ENCODE assay signal across 9 cellular contexts in genomic region chr17:35242158-35242804, GRCh38. TPM values are rescaled to one million over a fixed set of nuclear protein-coding genes. Genes with fewer than 3 reads are reported as not detected.
DNase-seq lines count a peak whose midpoint lies in the region; ATAC-seq and TF ChIP-seq lines count a peak whose summit lies in the region.
"Had no signal": no experiment of that assay in that cellular context is flagged by ENCODE, and none has a peak within 500 bp of the region (broad histone marks: within the 10 kb centered on the region; RNA-seq: fewer than 3 reads in every experiment).

No MANE protein-coding gene starts in this region.

- peak; percentile 82 for DNase-seq in ELR (ENCODE audit: low read depth)
- DNase-seq in H9, result peak; percentile 95
- peak; percentile 96 for DNase-seq in MM.1S
- peak; percentile 68 to 90 (median 83) for DNase-seq in T-cell
- DNase-seq in amniotic epithelial cell (ENCODE audit: low read depth), result peak; percentile 28
- DNase-seq in iPS DF 6.9 (ENCODE audit: low read depth, low spot score), result peak; percentile 60
- no peak for DNase-seq in GDM1 (lab: John Stamatoyannopoulos, UW)

- peak overlapping the region; percentile 5 for H3K9ac ChIP-seq in H9 (ENCODE audit: extremely low read depth, insufficient read length, low read length)
- peak overlapping the region; percentile 66; the same call in 1 of the 2 replicates for H3K9ac ChIP-seq in MM.1S (ENCODE audit: low read length)

- peak; percentile 65 to 75 (median 72) for ATAC-seq in T-cell (replicated peaks in 1 of 4)

- H3K56ac ChIP-seq in H9 (ENCODE audit: insufficient read length, low read depth, low read length), result no peak overlapping the region

- H3K27ac ChIP-seq in H9 (ENCODE audit: insufficient read length, low read depth, low read length), result no peak overlapping the region
- peak overlapping the region; percentile 75; the same call in 1 of the 2 replicates for H3K27ac ChIP-seq in MM.1S (ENCODE audit: low read length)
- H3K27ac ChIP-seq in iPS DF 6.9 (ENCODE audit: low read length), result no peak overlapping the region
- H3K27ac ChIP-seq in skin epidermis, result peak overlapping the region; percentile 57 to 99 (median 94)

- peak overlapping the region; percentile 91 to 93 for H3K4me3 Mint-ChIP-seq in H9
- H3K4me3 Mint-ChIP-seq in T-cell, result peak overlapping the region; percentile 97 to 100 (median 99)

- H3K9me3 Mint-ChIP-seq in H9 (no peaks in the 10 kb centered on the region), T-cell (no peaks in the 10 kb centered on the region)

- H3K23me2 ChIP-seq in H9 (ENCODE audit: insufficient read length, low read depth, low read length, poor library complexity, severe bottlenecking), result peaks cover 10% of the 10 kb centered on the region

- TF ChIP-seq CTCF in H9 (conservative IDR thresholded peaks at IDR 0.05) (peak; percentile 67), MM.1S (IDR thresholded peaks at IDR 0.05; ENCODE audit: low read length) (peak; percentile 66)

- H3K4me1 Mint-ChIP-seq in H9, result peaks cover 17 to 21% of the 10 kb centered on the region in 2 experiments
- H3K4me1 Mint-ChIP-seq in T-cell, result peaks cover 55 to 66% (median 58%) of the 10 kb centered on the region in 3 donors

- H3K79me2 ChIP-seq in H9 (ENCODE audit: insufficient read depth, low read length) (no peaks in the 10 kb centered on the region), MM.1S (ENCODE audit: low read length) (no peaks in the 10 kb centered on the region)

- no peak overlapping the region for H3K18ac ChIP-seq in H9 (ENCODE audit: insufficient read length, low read depth, low read length)

- H4K20me1 ChIP-seq in H9 (ENCODE audit: control insufficient read depth, insufficient read depth, insufficient read length) (no peaks in the 10 kb centered on the region), MM.1S (ENCODE audit: insufficient read depth, low read length) (no peaks in the 10 kb centered on the region)

- H2BK12ac ChIP-seq in H9 (ENCODE audit: insufficient read length, low read depth, low read length), result no peak overlapping the region

- H3K4me3 ChIP-seq in MM.1S (ENCODE audit: low read length) (peak overlapping the region; percentile 76), iPS DF 6.9 (ENCODE audit: low read length) (peak overlapping the region; percentile 80; the same call in 1 of the 2 replicates), skin epidermis (peak overlapping the region; percentile 56 to 70 (median 64))

- H3K9me3 ChIP-seq in H9 (ENCODE audit: control insufficient read depth, low read depth, low read length), result no peaks in the 10 kb centered on the region
- H3K9me3 ChIP-seq in MM.1S (replicated peaks; ENCODE audit: insufficient read depth, low read length), result no peaks in the 10 kb centered on the region
- H3K9me3 ChIP-seq in iPS DF 6.9 (ENCODE audit: control insufficient read depth, insufficient read depth, low read length), result no peaks in the 10 kb centered on the region

- peaks cover 12% of the 10 kb centered on the region for H3K27me3 Mint-ChIP-seq in H9 (ENCODE audit: low read depth)
- no peaks in the 10 kb centered on the region for H3K27me3 Mint-ChIP-seq in T-cell

- H3K27ac Mint-ChIP-seq in H9 (peak overlapping the region in 1 of 3 experiments; percentile 60; a peak in 2 of 7 replicates), T-cell (peak overlapping the region; percentile 99)

- no peak overlapping the region for H3T11ph ChIP-seq in H9 (ENCODE audit: low read length)

- H3K4ac ChIP-seq in H9 (ENCODE audit: low read depth, low read length), result no peak overlapping the region

- H3K27me3 ChIP-seq in H9 (ENCODE audit: insufficient read depth, low read length) (no peaks in the 10 kb centered on the region), MM.1S (replicated peaks; ENCODE audit: insufficient read depth, low read length) (no peaks in the 10 kb centered on the region), iPS DF 6.9 (ENCODE audit: control insufficient read depth, insufficient read depth, low read length) (no peaks in the 10 kb centered on the region)

- H3F3A ChIP-seq in MM.1S (ENCODE audit: insufficient read depth, low read length), result peaks cover 37% of the 10 kb centered on the region

- H4K91ac ChIP-seq in H9 (ENCODE audit: insufficient read length, low read depth, low read length), result no peak overlapping the region

- H2AFZ ChIP-seq in H9 (ENCODE audit: low read length) (no peak overlapping the region), MM.1S (ENCODE audit: low read length) (peak overlapping the region; percentile 87)

- H2BK120ac ChIP-seq in H9 (ENCODE audit: low read depth, low read length, poor library complexity, severe bottlenecking), result no peak overlapping the region

- no peaks in the 10 kb centered on the region for H3K79me1 ChIP-seq in H9 (ENCODE audit: insufficient read depth, low read depth, low read length, poor library complexity, severe bottlenecking)

- H3K14ac ChIP-seq in H9 (ENCODE audit: insufficient read depth, low read length), result no peak overlapping the region

- H2BK5ac ChIP-seq in H9 (ENCODE audit: insufficient read length, low read length), result no peak overlapping the region

- no CpG with 5 or more reads among the region's 43 CpGs for WGBS in H9 (ENCODE audit: extremely low coverage, insufficient read length, low lambda C conversion rate)
- no CpG with 5 or more reads among the region's 43 CpGs for WGBS in iPS DF 6.9 (ENCODE audit: insufficient coverage, insufficient read length)

- no peak overlapping the region for H2AK5ac ChIP-seq in H9 (ENCODE audit: insufficient read length, low read length)

- no peaks in the 10 kb centered on the region for H3K36me3 ChIP-seq in MM.1S (replicated peaks; ENCODE audit: insufficient read depth, low read length)
- H3K36me3 ChIP-seq in iPS DF 6.9 (ENCODE audit: control insufficient read depth, insufficient read depth, low read length), result no peaks in the 10 kb centered on the region

- no peaks in the 10 kb centered on the region for H3K9me2 ChIP-seq in MM.1S (replicated peaks; ENCODE audit: insufficient read depth, low read length)

- CTCF ChIA-PET in T-cell (lab: Charles Lee), result interaction anchor here in 1 of 2 donors (0.7 kb wide), 2 partner anchors 70 to 222 kb away, joined by 3 to 4 read pairs; no protein-coding TSS in a partner anchor

- H3K4me1 ChIP-seq in H9 (ENCODE audit: insufficient read depth, low read length) (peaks cover 3% of the 10 kb centered on the region; the same call in 1 of the 2 replicates), MM.1S (ENCODE audit: low read length) (peaks cover 12% of the 10 kb centered on the region), iPS DF 6.9 (ENCODE audit: control insufficient read depth, insufficient read depth, low read length) (0 out of 2 replicates have a peak, but pooled peaks cover 2% of the 10 kb centered on the region)

- no peak overlapping the region for H2BK20ac ChIP-seq in H9 (ENCODE audit: low read depth, low read length, poor library complexity, severe bottlenecking)

- H2BK15ac ChIP-seq in H9 (ENCODE audit: low read depth, low read length), result no peak overlapping the region

- no peak overlapping the region for H4K8ac ChIP-seq in H9 (replicated peaks; ENCODE audit: insufficient read length, low read depth, low read length)

- no peak overlapping the region for H4K5ac ChIP-seq in H9 (ENCODE audit: insufficient read length, low read depth, low read length)

- H3K4me2 ChIP-seq in H9 (ENCODE audit: insufficient read depth, insufficient read length, low read length) (peak overlapping the region; percentile 72), MM.1S (ENCODE audit: low read depth, low read length) (peak overlapping the region; percentile 94)

- no peak overlapping the region for H3K23ac ChIP-seq in H9 (ENCODE audit: insufficient read length, low read depth, low read length)

- POLR2A ChIA-PET in T-cell (lab: Charles Lee), result interaction anchor here (0.8 to 1.3 kb wide), 5 partner anchors 15 to 29 kb away, joined by 4 to 11 read pairs (median 5); no protein-coding TSS in a partner anchor

- H3K36me3 Mint-ChIP-seq in H9 (ENCODE audit: insufficient read depth in 1 of 3, low read depth in 3 of 3) (0 out of 7 replicates have a peak, but pooled peaks cover 0 to 2% (median 0%) of the 10 kb centered on the region in 3 experiments), T-cell (peaks cover 41% of the 10 kb centered on the region)

RNA-seq across cellular contexts. Expression of gene SLFN5, which starts 0.6 kb away (rescaled TPM):
- 2.9 and 3.5 TPM in 2 replicates for total RNA-seq in H9 (2021)
- 100 to 1,000 TPM; 132 to 195 (median 164) TPM for total RNA-seq in T-cell

RNA-seq across cellular contexts. Expression of gene SLC35G3, which starts 48.1 kb away (rescaled TPM):
- total RNA-seq in H9 (2021) (not detected in 2 replicates), T-cell (not detected)
- total RNA-seq: subcutaneous adipose tissue had no signal

Comparison
In these comparisons a context has a peak if more than half of its experiments do, and no peak if none do; other contexts are left out.
1. H3K27ac ChIP-seq: peak in MM.1S (single experiment) and skin epidermis (21 of 21); none in H9 (single experiment) and iPS DF 6.9 (single experiment).
2. RNA of gene SLFN5, which starts 0.6 kb away (total RNA-seq): 132 to 195 TPM in T-cell; 2.9 to 3.5 TPM in H9; every median in the first group is over 10 times any median in the second.
3. Peak in every context shown above with its lines, with median percentiles within 50 percentile points of each other: H3K4me3 ChIP-seq.